28 cellular contexts compared by ENCODE assay signal in the genomic region with DNA sequence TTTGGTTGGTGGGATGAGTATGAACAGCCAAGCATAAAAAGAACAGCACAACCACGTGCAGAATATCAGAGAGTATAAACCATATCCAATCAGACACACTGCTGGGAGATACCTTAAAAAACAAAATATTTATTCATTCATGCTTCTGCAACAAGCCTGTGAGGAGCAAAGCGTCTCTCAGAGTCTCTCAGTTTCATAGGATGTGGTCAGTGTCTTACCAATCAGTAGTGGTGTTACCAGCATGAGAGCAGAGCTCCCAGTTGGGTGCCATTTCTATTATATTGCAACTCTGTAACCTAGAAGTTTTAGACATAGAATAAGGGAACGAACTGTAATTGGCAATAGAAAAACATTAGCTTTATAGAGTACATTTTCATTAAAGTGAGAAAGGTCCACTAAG.
DNase-seq lines count a peak whose midpoint lies in the region; ATAC-seq, FAIRE-seq and TF ChIP-seq lines count a peak whose summit lies in the region.
"Had no signal": no experiment of that assay in that cellular context is flagged by ENCODE, and none has a peak within 500 bp of the region (broad histone marks: within the 10 kb centered on the region; RNA-seq: fewer than 3 reads in every experiment).

No MANE protein-coding gene starts in this region.

- no peaks in the 10 kb centered on the region for H4K20me1 ChIP-seq in endothelial cell of umbilical vein (replicated peaks; ENCODE audit: control insufficient read depth, extremely low read depth, insufficient read depth, low read length)

- peaks cover 3% of the 10 kb centered on the region for H3K27me3 Mint-ChIP-seq in activated naive CD4-positive, alpha-beta T cell treated with anti-CD3 and anti-CD28 coated beads, Interleukin-2, amount 10 ng/mL, durations not matched to agents 7 days and 5 days
- no peaks in the 10 kb centered on the region for H3K27me3 Mint-ChIP-seq in activated naive CD4-positive, alpha-beta T cell treated with anti-CD3 and anti-CD28 coated beads for 36 hours (ENCODE audit: low read depth)
- no peaks in the 10 kb centered on the region for H3K27me3 Mint-ChIP-seq in Calu3 (ENCODE audit: unreplicated experiment)
- H3K27me3 Mint-ChIP-seq: naive B cell; progenitor cell of endocrine pancreas; stimulated activated naive B cell treated with anti-CD40 and anti-IgM and Interleukin-4, amounts not matched to agents 10 μg/mL and 1 μg/mL and 100 μg/mL, for 72 hours had no signal

- no peaks in the 10 kb centered on the region for H3K27me3 ChIP-seq in endothelial cell of umbilical vein (ENCODE audit: control insufficient read depth in 2 of 2, insufficient read depth in 2 of 2, low read length in 2 of 2)
- H3K27me3 ChIP-seq: esophagus squamous epithelium, heart right ventricle, right lobe of liver had no signal

- no peak overlapping the region for H3K4me2 ChIP-seq in endothelial cell of umbilical vein (ENCODE audit: insufficient read depth, low read length)
- H3K4me2 ChIP-seq: GM23338 had no signal

- dilution Hi-C loops in endothelial cell of umbilical vein (cut with MboI; ENCODE audit: extremely low pct_ligation_motif_present, low sequenced_read_pairs), result no loop called here

- H3K9me3 Mint-ChIP-seq in activated naive CD4-positive, alpha-beta T cell treated with anti-CD3 and anti-CD28 coated beads, Interleukin-2, amount 10 ng/mL, durations not matched to agents 7 days and 5 days, result no peaks in the 10 kb centered on the region
- H3K9me3 Mint-ChIP-seq in activated naive CD4-positive, alpha-beta T cell treated with anti-CD3 and anti-CD28 coated beads for 36 hours, result no peaks in the 10 kb centered on the region
- H3K9me3 Mint-ChIP-seq in Calu3 (ENCODE audit: low read depth, unreplicated experiment), result no peaks in the 10 kb centered on the region
- H3K9me3 Mint-ChIP-seq: activated T-helper 1 cell treated with anti-CD3 and anti-CD28 coated beads, Interleukin-12 subunit alpha, Interleukin-12 subunit beta, Interleukin-2, Interleukin-4 antibody, amounts not matched to agents 30 ng/mL and 10 ng/mL and 1 ng/mL, durations not matched to agents 14 hours and 24 hours and 36 hours; GM23338; HFFc6; mesothelial cell of epicardium; stimulated activated naive B cell treated with anti-CD40 and anti-IgM and Interleukin-4, amounts not matched to agents 10 μg/mL and 1 μg/mL and 100 μg/mL, for 72 hours had no signal

- no peaks in the 10 kb centered on the region for H3K4me1 ChIP-seq in endothelial cell of umbilical vein (ENCODE audit: control insufficient read depth, extremely low read depth, insufficient read depth, low read length)
- H3K4me1 ChIP-seq: esophagus squamous epithelium, heart right ventricle, right lobe of liver had no signal

- no peak overlapping the region for H3K4me3 Mint-ChIP-seq in activated naive CD4-positive, alpha-beta T cell treated with anti-CD3 and anti-CD28 coated beads, Interleukin-2, amount 10 ng/mL, durations not matched to agents 7 days and 5 days
- H3K4me3 Mint-ChIP-seq in activated naive CD4-positive, alpha-beta T cell treated with anti-CD3 and anti-CD28 coated beads for 36 hours, result no peak overlapping the region
- no peak overlapping the region for H3K4me3 Mint-ChIP-seq in Calu3 (ENCODE audit: low read depth, unreplicated experiment)
- H3K4me3 Mint-ChIP-seq: activated T-helper 1 cell treated with anti-CD3 and anti-CD28 coated beads, Interleukin-12 subunit alpha, Interleukin-12 subunit beta, Interleukin-2, Interleukin-4 antibody, amounts not matched to agents 30 ng/mL and 10 ng/mL and 1 ng/mL, durations not matched to agents 14 hours and 24 hours and 36 hours; GM23338; HFFc6; mesothelial cell of epicardium; naive B cell; stimulated activated naive B cell treated with anti-CD40 and anti-IgM and Interleukin-4, amounts not matched to agents 10 μg/mL and 1 μg/mL and 100 μg/mL, for 72 hours had no signal

- intact Hi-C loops in activated naive CD4-positive, alpha-beta T cell treated with anti-CD3 and anti-CD28 coated beads for 36 hours (cut with micrococcal nuclease), result no loop called here
- intact Hi-C loops in endothelial cell of umbilical vein (cut with micrococcal nuclease), result no loop called here
- intact Hi-C loops in Calu3 (cut with micrococcal nuclease; ENCODE audit: unreplicated experiment), result no loop called here
- intact Hi-C loops in sciatic nerve (cut with DNase I), result no loop called here

- ATAC-seq in GM19467 (IDR thresholded peaks at IDR 0.05; ENCODE audit: unreplicated experiment), result peak; percentile 69
- ATAC-seq in HG03354 (IDR thresholded peaks at IDR 0.05; ENCODE audit: poor library complexity, severe bottlenecking, unreplicated experiment), result peak; percentile 70
- no peak for ATAC-seq in sciatic nerve
- ATAC-seq: GM23338; heart right ventricle; right lobe of liver; stimulated activated naive B cell treated with anti-CD40 and anti-IgM and Interleukin-4, amounts not matched to agents 10 μg/mL and 1 μg/mL and 100 μg/mL, for 72 hours had no signal

- POLR2A ChIA-PET in endothelial cell of umbilical vein (lab: Charles Lee), result no interaction called here

- no peak overlapping the region for H3K4me3 ChIP-seq in endothelial cell of umbilical vein (replicated peaks in 1 of 3; ENCODE audit: insufficient read depth in 1 of 3, low read depth in 1 of 3, low read length in 3 of 3)
- H3K4me3 ChIP-seq: coronary artery, esophagus squamous epithelium, GM23338, heart right ventricle, right lobe of liver had no signal

- TF ChIP-seq CTCF in endothelial cell of umbilical vein (IDR thresholded peaks at IDR 0.05; ENCODE audit: extremely low read depth in 1 of 2, insufficient read depth in 1 of 2, low read depth in 1 of 2, low read length in 2 of 2) (no peak), Calu3 (IDR thresholded peaks at IDR 0.05; ENCODE audit: unreplicated experiment) (no peak)

- FAIRE-seq in endothelial cell of umbilical vein (lab: Jason Lieb, UNC), result peak; percentile 31

- no peaks in the 10 kb centered on the region for H3K36me3 ChIP-seq in endothelial cell of umbilical vein (ENCODE audit: control insufficient read depth in 2 of 2, extremely low read depth in 1 of 2, insufficient read depth in 2 of 2, low read length in 2 of 2)
- H3K36me3 ChIP-seq: esophagus squamous epithelium, heart right ventricle, right lobe of liver had no signal

- H3K36me3 Mint-ChIP-seq in activated naive CD4-positive, alpha-beta T cell treated with anti-CD3 and anti-CD28 coated beads, Interleukin-2, amount 10 ng/mL, durations not matched to agents 7 days and 5 days, result peaks cover 2% of the 10 kb centered on the region
- H3K36me3 Mint-ChIP-seq in activated naive CD4-positive, alpha-beta T cell treated with anti-CD3 and anti-CD28 coated beads for 36 hours (ENCODE audit: low read depth), result no peaks in the 10 kb centered on the region
- no peaks in the 10 kb centered on the region for H3K36me3 Mint-ChIP-seq in Calu3 (ENCODE audit: insufficient read depth, unreplicated experiment)
- H3K36me3 Mint-ChIP-seq: mesothelial cell of epicardium; naive B cell; stimulated activated naive B cell treated with anti-CD40 and anti-IgM and Interleukin-4, amounts not matched to agents 10 μg/mL and 1 μg/mL and 100 μg/mL, for 72 hours had no signal

- no peak overlapping the region for H3K27ac Mint-ChIP-seq in activated naive CD4-positive, alpha-beta T cell treated with anti-CD3 and anti-CD28 coated beads, Interleukin-2, amount 10 ng/mL, durations not matched to agents 7 days and 5 days
- no peak overlapping the region for H3K27ac Mint-ChIP-seq in activated naive CD4-positive, alpha-beta T cell treated with anti-CD3 and anti-CD28 coated beads for 36 hours
- no peak overlapping the region for H3K27ac Mint-ChIP-seq in Calu3 (ENCODE audit: unreplicated experiment)
- H3K27ac Mint-ChIP-seq: activated T-helper 1 cell treated with anti-CD3 and anti-CD28 coated beads, Interleukin-12 subunit alpha, Interleukin-12 subunit beta, Interleukin-2, Interleukin-4 antibody, amounts not matched to agents 30 ng/mL and 10 ng/mL and 1 ng/mL, durations not matched to agents 14 hours and 24 hours and 36 hours; GM23338; HFFc6; mesothelial cell of epicardium; naive B cell; progenitor cell of endocrine pancreas; stimulated activated naive B cell treated with anti-CD40 and anti-IgM and Interleukin-4, amounts not matched to agents 10 μg/mL and 1 μg/mL and 100 μg/mL, for 72 hours had no signal

- BruUV-seq in endothelial cell of umbilical vein (replicated peaks; lab: Mats Ljungman, UMichigan), result no TSS peak
- BruUV-seq in Calu3 (replicated peaks; lab: Mats Ljungman, UMichigan), result no TSS peak

- no peaks in the 10 kb centered on the region for H3K9me3 ChIP-seq in endothelial cell of umbilical vein (replicated peaks; ENCODE audit: control insufficient read depth, insufficient read depth, low read length)
- H3K9me3 ChIP-seq: esophagus squamous epithelium, heart right ventricle, right lobe of liver had no signal

- TF ChIP-seq POLR2A in endothelial cell of umbilical vein (IDR thresholded peaks at IDR 0.05; ENCODE audit: low read depth, low read length), result no peak

- H3K4me1 Mint-ChIP-seq in activated naive CD4-positive, alpha-beta T cell treated with anti-CD3 and anti-CD28 coated beads, Interleukin-2, amount 10 ng/mL, durations not matched to agents 7 days and 5 days, result peaks cover 5% of the 10 kb centered on the region
- H3K4me1 Mint-ChIP-seq in activated naive CD4-positive, alpha-beta T cell treated with anti-CD3 and anti-CD28 coated beads for 36 hours (ENCODE audit: low read depth), result no peaks in the 10 kb centered on the region
- H3K4me1 Mint-ChIP-seq in Calu3 (ENCODE audit: low read depth, unreplicated experiment), result no peaks in the 10 kb centered on the region
- H3K4me1 Mint-ChIP-seq: naive B cell; stimulated activated naive B cell treated with anti-CD40 and anti-IgM and Interleukin-4, amounts not matched to agents 10 μg/mL and 1 μg/mL and 100 μg/mL, for 72 hours had no signal

- H3K9me1 ChIP-seq in endothelial cell of umbilical vein (replicated peaks; ENCODE audit: control insufficient read depth, extremely low read depth, insufficient read depth, low read length), result no peaks in the 10 kb centered on the region

- CTCF ChIA-PET in activated naive CD4-positive, alpha-beta T cell treated with anti-CD3 and anti-CD28 coated beads, Interleukin-2, amount 10 ng/mL, durations not matched to agents 7 days and 5 days (lab: Charles Lee), result no interaction called here
- CTCF ChIA-PET in activated naive CD4-positive, alpha-beta T cell treated with anti-CD3 and anti-CD28 coated beads for 36 hours (lab: Charles Lee), result no interaction called here
- CTCF ChIA-PET in endothelial cell of umbilical vein (lab: Charles Lee), result no interaction called here
- CTCF ChIA-PET in Calu3 (lab: Charles Lee), result no interaction called here

- H3K27ac ChIP-seq in endothelial cell of umbilical vein (ENCODE audit: insufficient read depth, low read depth, low read length), result no peak overlapping the region
- H3K27ac ChIP-seq: coronary artery, esophagus squamous epithelium, heart right ventricle, right lobe of liver had no signal

- H3K79me2 ChIP-seq in endothelial cell of umbilical vein (ENCODE audit: control insufficient read depth, insufficient read depth, low read length), result no peaks in the 10 kb centered on the region

- no peak overlapping the region for H3K9ac ChIP-seq in endothelial cell of umbilical vein (replicated peaks; ENCODE audit: extremely low read depth, insufficient read depth, low read length)

- H2AFZ ChIP-seq in endothelial cell of umbilical vein (ENCODE audit: low read depth, low read length), result no peak overlapping the region
- H2AFZ ChIP-seq: GM23338 had no signal

- DNase-seq in activated naive CD4-positive, alpha-beta T cell treated with anti-CD3 and anti-CD28 coated beads, Interleukin-2, amount 10 ng/mL, durations not matched to agents 7 days and 5 days, result peak; percentile 22
- no peak for DNase-seq in activated naive CD4-positive, alpha-beta T cell treated with anti-CD3 and anti-CD28 coated beads for 36 hours
- DNase-seq in endothelial cell of umbilical vein (ENCODE audit: low read depth, low spot score), result no peak
- no peak for DNase-seq in Calu3
- DNase-seq in sciatic nerve (ENCODE audit: low spot score), result no peak
- DNase-seq in cerebellar nuclear complex (lab: John Stamatoyannopoulos, UW), result no peak
- DNase-seq: 8988T; activated CD4-positive, alpha-beta T cell treated with anti-CD3 and anti-CD28 coated beads, Interleukin-2, amount 50 U/mL, for 1 hour; activated naive CD4-positive, alpha-beta T cell treated with anti-CD3 and anti-CD28 coated beads, Interleukin-2, amount 50 U/mL, for 16 hours; esophagus squamous epithelium; foreskin melanocyte; heart right ventricle; HFFc6; naive B cell; NCI-H1105; NCI-H1930; NCI-H524 treated with DMSO at 0.1 percent for 48 hours; right lobe of liver; SHP77; stimulated activated CD4-positive, alpha-beta T cell treated with anti-CD3 and anti-CD28 coated beads, Interleukin-12 subunit alpha, Interleukin-12 subunit beta, amount 100 ng/mL, for 4 hours; stimulated activated naive B cell treated with anti-CD40 and anti-IgM and Interleukin-4, amounts not matched to agents 10 μg/mL and 1 μg/mL and 100 μg/mL, for 72 hours had no signal
